Comparison of ENCODE assay signal across 19 cellular contexts in the genomic region with DNA sequence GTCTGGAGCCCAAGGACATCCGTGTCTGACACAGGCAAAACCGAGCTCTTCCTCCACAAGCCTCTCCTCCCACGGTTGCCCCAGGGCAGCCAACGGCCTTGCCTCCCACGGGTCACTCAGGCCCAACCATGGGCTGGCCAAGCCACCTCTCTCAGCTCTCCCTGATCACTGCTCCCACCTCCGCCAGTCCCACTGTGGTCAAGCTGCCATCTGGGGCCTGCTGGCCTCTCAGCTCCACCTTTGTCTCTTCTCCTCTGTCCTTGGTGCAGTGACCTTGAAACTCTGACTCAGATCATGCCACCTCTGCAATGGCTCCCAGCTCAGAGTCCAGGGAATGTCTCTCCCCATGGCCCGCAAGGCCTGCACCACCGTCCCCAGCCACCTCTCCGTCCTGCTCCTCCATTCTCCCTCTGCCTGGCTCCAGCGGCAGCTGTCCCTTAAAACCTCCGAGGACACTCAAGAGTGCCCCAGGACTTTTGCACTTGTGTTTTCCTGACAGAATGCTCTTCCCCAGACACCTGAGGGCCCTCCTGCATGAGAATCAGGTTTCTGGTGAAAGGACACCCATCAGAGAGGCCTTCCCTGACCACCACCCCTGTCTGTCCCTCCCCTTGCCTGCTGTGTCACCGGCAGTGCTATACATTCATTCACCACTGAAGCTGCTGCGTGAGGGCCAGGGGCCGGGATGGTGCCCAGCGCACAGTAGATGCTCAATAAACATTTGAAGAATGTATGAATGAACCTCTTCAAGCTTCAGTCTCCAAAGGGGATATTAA. TPM values are rescaled to one million over a fixed set of nuclear protein-coding genes. Genes with fewer than 3 reads are reported as not detected.
DNase-seq lines count a peak whose midpoint lies in the region; ATAC-seq and TF ChIP-seq lines count a peak whose summit lies in the region.
"Had no signal": no experiment of that assay in that cellular context is flagged by ENCODE, and none has a peak within 500 bp of the region (broad histone marks: within the 10 kb centered on the region; RNA-seq: fewer than 3 reads in every experiment).

No MANE protein-coding gene starts in this region.

- 83% methylated on average over 15 of the region's 15 CpGs for WGBS in hepatocyte (ENCODE audit: low lambda C conversion rate, missing lambda C conversion rate)
- WGBS in trophoblast cell (ENCODE audit: extremely low coverage, insufficient coverage, insufficient read length) = no CpG with 5 or more reads among the region's 15 CpGs

- no peak overlapping the region for H2AFZ ChIP-seq in hepatocyte
- H2AFZ ChIP-seq in trophoblast cell (ENCODE audit: insufficient read depth, low read length, poor library complexity) = no peak overlapping the region

- H3K4me2 ChIP-seq in hepatocyte (no peak overlapping the region), trophoblast cell (ENCODE audit: low read length) (no peak overlapping the region)

- ATAC-seq in T-helper 17 cell = no peak
- ATAC-seq in GM19455 (IDR thresholded peaks at IDR 0.05; ENCODE audit: unreplicated experiment) = no peak
- ATAC-seq: HCT116 had no signal

- no peak overlapping the region for H3K18ac ChIP-seq in trophoblast cell (ENCODE audit: low read length)

- H3K79me1 ChIP-seq in trophoblast cell (ENCODE audit: low read length) = peaks cover 11% of the 10 kb centered on the region

- no peak overlapping the region for H3K4ac ChIP-seq in trophoblast cell (ENCODE audit: low read depth, low read length)

- no peaks in the 10 kb centered on the region for H4K20me1 ChIP-seq in hepatocyte (ENCODE audit: insufficient read depth, poor library complexity, severe bottlenecking)

- TF ChIP-seq CTCF in hepatocyte (IDR thresholded peaks at IDR 0.05; ENCODE audit: poor library complexity) (no peak), progenitor cell of endocrine pancreas (IDR thresholded peaks at IDR 0.05; ENCODE audit: unreplicated experiment) (no peak)

- peak overlapping the region; percentile 70 for H3K27ac ChIP-seq in hepatocyte
- H3K27ac ChIP-seq in trophoblast cell (ENCODE audit: low read depth, low read length) = no peak overlapping the region

- no peak overlapping the region for H4K12ac ChIP-seq in trophoblast cell (ENCODE audit: low read depth, low read length)

- no peaks in the 10 kb centered on the region for H3K9me3 Mint-ChIP-seq in activated naive CD4-positive, alpha-beta T cell treated with anti-CD3 and anti-CD28 coated beads, Interleukin-2, amount 10 ng/mL, durations not matched to agents 7 days and 5 days
- H3K9me3 Mint-ChIP-seq in progenitor cell of endocrine pancreas (ENCODE audit: low read depth) = no peaks in the 10 kb centered on the region

- no peak overlapping the region for H2AK5ac ChIP-seq in trophoblast cell (ENCODE audit: low read length)

- H3K79me2 ChIP-seq in hepatocyte (no peaks in the 10 kb centered on the region), trophoblast cell (ENCODE audit: control insufficient read depth, insufficient read depth, low read length, poor library complexity) (no peaks in the 10 kb centered on the region)

- H3K4me3 ChIP-seq in hepatocyte (no peak overlapping the region), trophoblast cell (ENCODE audit: low read depth, low read length) (no peak overlapping the region)

- H3K4me1 ChIP-seq in hepatocyte (ENCODE audit: insufficient read depth) (peaks cover 47% of the 10 kb centered on the region), trophoblast cell (ENCODE audit: control insufficient read depth in 1 of 2, insufficient read depth in 2 of 2, low read length in 2 of 2) (peaks cover 21 to 27% of the 10 kb centered on the region in 2 experiments)

- H3K36me3 Mint-ChIP-seq in activated naive CD4-positive, alpha-beta T cell treated with anti-CD3 and anti-CD28 coated beads, Interleukin-2, amount 10 ng/mL, durations not matched to agents 7 days and 5 days = no peaks in the 10 kb centered on the region
- peaks cover 3% of the 10 kb centered on the region for H3K36me3 Mint-ChIP-seq in T-helper 17 cell (ENCODE audit: low read depth)
- peaks cover 4% of the 10 kb centered on the region for H3K36me3 Mint-ChIP-seq in progenitor cell of endocrine pancreas (ENCODE audit: insufficient read depth)

- H3K23ac ChIP-seq in trophoblast cell (ENCODE audit: low read length) = no peak overlapping the region

- H3K9me3 ChIP-seq in T-helper 17 cell (ENCODE audit: control insufficient read depth, low read length, poor library complexity, severe bottlenecking) (no peaks in the 10 kb centered on the region), hepatocyte (ENCODE audit: low read depth) (no peaks in the 10 kb centered on the region), trophoblast cell (ENCODE audit: insufficient read depth, low read depth, low read length) (peaks cover 3% of the 10 kb centered on the region)

- H4K91ac ChIP-seq in trophoblast cell (ENCODE audit: low read depth, low read length) = no peak overlapping the region

- H2BK12ac ChIP-seq in trophoblast cell (ENCODE audit: low read length) = no peak overlapping the region

- H3K4me1 Mint-ChIP-seq in activated naive CD4-positive, alpha-beta T cell treated with anti-CD3 and anti-CD28 coated beads, Interleukin-2, amount 10 ng/mL, durations not matched to agents 7 days and 5 days = no peaks in the 10 kb centered on the region
- peaks cover 18% of the 10 kb centered on the region for H3K4me1 Mint-ChIP-seq in T-helper 17 cell
- H3K4me1 Mint-ChIP-seq in progenitor cell of endocrine pancreas (ENCODE audit: low read depth) = peaks cover 3% of the 10 kb centered on the region
- H3K4me1 Mint-ChIP-seq: B cell had no signal

- no peak overlapping the region for H3K4me3 Mint-ChIP-seq in activated naive CD4-positive, alpha-beta T cell treated with anti-CD3 and anti-CD28 coated beads, Interleukin-2, amount 10 ng/mL, durations not matched to agents 7 days and 5 days
- no peak overlapping the region for H3K4me3 Mint-ChIP-seq in T-helper 17 cell
- no peak overlapping the region for H3K4me3 Mint-ChIP-seq in progenitor cell of endocrine pancreas (ENCODE audit: low read depth)
- H3K4me3 Mint-ChIP-seq: B cell had no signal

- no peak overlapping the region for H3K9ac ChIP-seq in trophoblast cell (ENCODE audit: low read length)

- H2BK5ac ChIP-seq in trophoblast cell (ENCODE audit: low read depth, low read length, poor library complexity) = no peak overlapping the region

- H3K36me3 ChIP-seq in hepatocyte (replicated peaks; ENCODE audit: insufficient read depth, low read depth) (no peaks in the 10 kb centered on the region), trophoblast cell (ENCODE audit: control insufficient read depth in 1 of 2, insufficient read depth in 2 of 2, low read length in 2 of 2) (peaks cover 0 to 2% of the 10 kb centered on the region in 2 experiments)

- no peak overlapping the region for H2BK120ac ChIP-seq in trophoblast cell (ENCODE audit: insufficient read depth, low read length, poor library complexity)

- CTCF ChIA-PET in activated naive CD4-positive, alpha-beta T cell treated with anti-CD3 and anti-CD28 coated beads, Interleukin-2, amount 10 ng/mL, durations not matched to agents 7 days and 5 days (lab: Charles Lee) = interaction anchor here (0.9 kb wide), 1 partner anchor 131 kb away, joined by 3 read pairs; no protein-coding TSS in a partner anchor

- no peak for DNase-seq in activated naive CD4-positive, alpha-beta T cell treated with anti-CD3 and anti-CD28 coated beads, Interleukin-2, amount 10 ng/mL, durations not matched to agents 7 days and 5 days
- no peak for DNase-seq in activated naive CD4-positive, alpha-beta T cell treated with anti-CD3 and anti-CD28 coated beads, Interleukin-2, amount 50 U/mL, for 16 hours
- DNase-seq in T-helper 17 cell = no peak
- no peak for DNase-seq in hepatocyte (ENCODE audit: low spot score)
- DNase-seq in progenitor cell of endocrine pancreas (ENCODE audit: low spot score, unreplicated experiment) = no peak
- no peak for DNase-seq in ecto neural progenitor cell (ENCODE audit: low spot score)
- no peak for DNase-seq in trophoblast cell
- DNase-seq: COR-L47, DMS 273 treated with DMSO at 0.1 percent for 48 hours, KG1, NCI-H1694 treated with DMSO at 0.1 percent for 48 hours, NCI-H2107, NCI-H510A treated with DMSO at 0.1 percent for 48 hours, NCI-H774, OCI-M1, SHP77 treated with DMSO at 0.1 percent for 48 hours had no signal

- no peaks in the 10 kb centered on the region for H3K9me2 ChIP-seq in hepatocyte (replicated peaks; ENCODE audit: insufficient read depth)

- H3K27ac Mint-ChIP-seq in activated naive CD4-positive, alpha-beta T cell treated with anti-CD3 and anti-CD28 coated beads, Interleukin-2, amount 10 ng/mL, durations not matched to agents 7 days and 5 days = peak overlapping the region; percentile 0
- H3K27ac Mint-ChIP-seq in T-helper 17 cell = peak overlapping the region; percentile 59
- H3K27ac Mint-ChIP-seq in progenitor cell of endocrine pancreas = peak overlapping the region; percentile 57
- H3K27ac Mint-ChIP-seq: B cell had no signal

- no peak overlapping the region for H3K14ac ChIP-seq in trophoblast cell (ENCODE audit: low read length)

- no peak overlapping the region for H4K8ac ChIP-seq in trophoblast cell (ENCODE audit: low read depth, low read length)

- H3K27me3 ChIP-seq in hepatocyte (no peaks in the 10 kb centered on the region), trophoblast cell (ENCODE audit: insufficient read depth, low read length) (no peaks in the 10 kb centered on the region)

- no peaks in the 10 kb centered on the region for H3K27me3 Mint-ChIP-seq in activated naive CD4-positive, alpha-beta T cell treated with anti-CD3 and anti-CD28 coated beads, Interleukin-2, amount 10 ng/mL, durations not matched to agents 7 days and 5 days
- H3K27me3 Mint-ChIP-seq in T-helper 17 cell = no peaks in the 10 kb centered on the region
- H3K27me3 Mint-ChIP-seq in progenitor cell of endocrine pancreas = no peaks in the 10 kb centered on the region
- H3K27me3 Mint-ChIP-seq: B cell had no signal

RNA-seq across cellular contexts. Expression of a gene that starts 19.3 kb away (rescaled TPM):
- total RNA-seq in T-helper 17 cell (10 to 100 TPM; 13.8 to 14.8 TPM), hepatocyte (50.1 and 58.6 TPM in 2 replicates), progenitor cell of endocrine pancreas (61.3 and 67.0 TPM in 2 replicates)
- 70.4 and 78.9 TPM in 2 replicates for polyA plus RNA-seq in hepatocyte
- polyA plus RNA-seq in trophoblast cell (2013) = 18.3 and 21.5 TPM in 2 replicates

Comparison
In these comparisons a context has a peak if more than half of its experiments do, and no peak if none do; other contexts are left out.
1. H3K27ac Mint-ChIP-seq: peak in every context shown above with its lines; median percentile 59 in T-helper 17 cell; 57 in progenitor cell of endocrine pancreas; 0 in activated naive CD4-positive, alpha-beta T cell treated with anti-CD3 and anti-CD28 coated beads, Interleukin-2, amount 10 ng/mL, durations not matched to agents 7 days and 5 days.